Comparison of ENCODE assay signal across 28 cellular contexts in genomic region chr4:152885185-152885584, GRCh38.
"Had no signal": no experiment of that assay in that cellular context is flagged by ENCODE, and none has a peak within 500 bp of the region (broad histone marks: within the 10 kb centered on the region; RNA-seq: fewer than 3 reads in every experiment).

No MANE protein-coding gene starts in this region.

- H3K4me3 Mint-ChIP-seq: natural killer cell; stimulated activated naive CD8-positive, alpha-beta T cell treated with anti-CD3 and anti-CD28 coated beads, Interleukin-15, amount 100 ng/mL, for 72 hours had no signal

- H3K9me3 Mint-ChIP-seq: natural killer cell; stimulated activated naive CD8-positive, alpha-beta T cell treated with anti-CD3 and anti-CD28 coated beads, Interleukin-15, amount 100 ng/mL, for 72 hours had no signal

- DNase-seq: dermis blood vessel endothelial cell; effector memory CD4-positive, alpha-beta T cell; foreskin keratinocyte; heart left ventricle; kidney; left lung; mesendoderm; midbrain; natural killer cell; occipital lobe; ovary; posterior cingulate gyrus; right lobe of liver; stimulated activated CD4-positive, alpha-beta T cell treated with anti-CD3 and anti-CD28 coated beads, Interleukin-12 subunit alpha, Interleukin-12 subunit beta, amount 100 ng/mL, for 4 hours; stimulated activated CD4-positive, alpha-beta T cell treated with anti-CD3 and anti-CD28 coated beads, Interleukin-1b, Interleukin-23, amount 100 ng/mL, for 48 hours; stimulated activated CD4-positive, alpha-beta T cell treated with anti-CD3 and anti-CD28 coated beads, Interleukin-4, amount 100 ng/mL, for 1 hour; stimulated activated CD8-positive, alpha-beta memory T cell treated with anti-CD3 and anti-CD28 coated beads, Interleukin-4, amount 100 ng/mL, for 48 hours; stimulated activated naive CD4-positive, alpha-beta T cell; stimulated activated naive CD8-positive, alpha-beta T cell treated with anti-CD3 and anti-CD28 coated beads, Interleukin-15, amount 100 ng/mL, for 72 hours; trophoblast cell had no signal

- H3K36me3 ChIP-seq: ovary had no signal

- FAIRE-seq: endothelial cell of umbilical vein, kidney had no signal

- H3K4me1 ChIP-seq: esophagus muscularis mucosa, foreskin keratinocyte, gastroesophageal sphincter, heart left ventricle, left lung, right lobe of liver, suprapubic skin, vagina had no signal

- H3K9me3 ChIP-seq: esophagus muscularis mucosa, gastroesophageal sphincter, heart left ventricle, left lung, ovary, right lobe of liver, suprapubic skin, vagina had no signal

- H3K27me3 ChIP-seq: esophagus muscularis mucosa, foreskin keratinocyte, gastroesophageal sphincter, heart left ventricle, hepatocyte, left lung, ovary, right lobe of liver, suprapubic skin, vagina had no signal

- H3K4me3 ChIP-seq: coronary artery, esophagus muscularis mucosa, gastroesophageal sphincter, heart left ventricle, hepatocyte, left lung, ovary, right lobe of liver, smooth muscle cell, suprapubic skin, vagina had no signal

- H3K36me3 Mint-ChIP-seq: natural killer cell had no signal

- H3K27me3 Mint-ChIP-seq: stimulated activated naive CD8-positive, alpha-beta T cell treated with anti-CD3 and anti-CD28 coated beads, Interleukin-15, amount 100 ng/mL, for 72 hours had no signal

- H3K27ac ChIP-seq: coronary artery, esophagus muscularis mucosa, foreskin keratinocyte, gastroesophageal sphincter, heart left ventricle, hepatocyte, left lung, ovary, right lobe of liver, suprapubic skin, vagina had no signal

- H3K27ac Mint-ChIP-seq: natural killer cell had no signal

- H3K4me1 Mint-ChIP-seq: natural killer cell; stimulated activated naive CD8-positive, alpha-beta T cell treated with anti-CD3 and anti-CD28 coated beads, Interleukin-15, amount 100 ng/mL, for 72 hours had no signal

- ATAC-seq: foreskin keratinocyte; gastroesophageal sphincter; heart left ventricle; left lung; natural killer cell; right lobe of liver; stimulated activated naive CD8-positive, alpha-beta T cell treated with anti-CD3 and anti-CD28 coated beads, Interleukin-15, amount 100 ng/mL, for 72 hours had no signal
